ENCODE assay signal across 2 cellular contexts in the genomic region with DNA sequence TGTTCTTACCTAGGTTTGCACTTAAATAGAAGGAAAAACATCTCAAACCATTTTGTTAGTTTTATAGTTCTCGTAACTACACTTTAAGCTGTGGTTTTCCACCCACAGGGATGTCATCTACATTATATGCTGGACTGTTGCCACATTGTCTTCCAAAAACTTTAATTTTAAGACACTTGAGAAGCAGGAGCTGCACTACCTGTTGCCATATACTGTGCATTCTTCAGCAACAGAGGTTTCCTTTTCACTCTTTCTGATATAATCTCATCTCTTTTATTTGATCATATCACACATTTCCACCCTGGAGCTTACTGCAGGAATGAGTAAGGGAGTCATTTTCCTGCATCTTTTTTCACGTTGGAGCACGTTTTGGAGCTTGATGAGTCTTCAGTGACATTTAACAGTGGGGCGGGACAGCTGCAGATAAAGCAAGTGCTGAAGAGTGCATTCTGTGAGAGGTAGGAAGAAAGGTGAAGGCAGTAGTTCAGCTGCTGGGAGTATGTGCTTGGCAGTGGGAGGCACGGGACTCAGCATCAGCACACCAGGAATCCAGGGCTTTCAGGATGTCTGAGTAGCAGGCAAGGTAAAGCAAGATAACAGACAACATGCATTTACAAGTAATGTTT.
TF ChIP-seq lines count a peak whose summit lies in the region.

No MANE protein-coding gene starts in this region.

TF ChIP-seq in A549, 52 proteins besides CTCF, POLR2A, EP300 and RAD21:
- TF ChIP-seq MYC (IDR thresholded peaks at IDR 0.05; ENCODE audit: borderline replicate concordance, low read length), result no peak
- TF ChIP-seq CBX8 (IDR thresholded peaks at IDR 0.05), result no peak
- no peak for TF ChIP-seq NFE2L2 (conservative IDR thresholded peaks at IDR 0.05; ENCODE audit: low read length)
- TF ChIP-seq CEBPB (IDR thresholded peaks at IDR 0.05), result no peak
- TF ChIP-seq JUN (IDR thresholded peaks at IDR 0.05), result no peak
- TF ChIP-seq HES2 (IDR thresholded peaks at IDR 0.05), result no peak
- TF ChIP-seq TFCP2L1 (CRISPR knock-in tag; IDR thresholded peaks at IDR 0.05), result no peak
- TF ChIP-seq RFX5 (IDR thresholded peaks at IDR 0.05), result no peak
- TF ChIP-seq ZNF302 (CRISPR knock-in tag; IDR thresholded peaks at IDR 0.05), result no peak
- TF ChIP-seq FOXS1 (CRISPR knock-in tag; IDR thresholded peaks at IDR 0.05), result no peak
TF ChIP-seq in A549: peak in this region for 0.

TF ChIP-seq in IMR-90, 13 proteins besides CTCF, POLR2A, EP300 and RAD21:
- TF ChIP-seq USF2 (IDR thresholded peaks at IDR 0.05; ENCODE audit: low read depth, low read length) (no peak), RFX5 (IDR thresholded peaks at IDR 0.05; ENCODE audit: low read depth, low read length) (no peak), MAZ (IDR thresholded peaks at IDR 0.05; ENCODE audit: borderline replicate concordance, low read depth, low read length) (no peak), MAFK (IDR thresholded peaks at IDR 0.05; ENCODE audit: low read depth, low read length) (no peak), RCOR1 (IDR thresholded peaks at IDR 0.05; ENCODE audit: insufficient replicate concordance, low read length) (no peak), NFE2L2 (IDR thresholded peaks at IDR 0.05; ENCODE audit: low read depth, low read length) (no peak), BHLHE40 (IDR thresholded peaks at IDR 0.05; ENCODE audit: low read depth, low read length) (no peak), MXI1 (IDR thresholded peaks at IDR 0.05; ENCODE audit: borderline replicate concordance, low read depth, low read length) (no peak), CEBPB (IDR thresholded peaks at IDR 0.05; ENCODE audit: low read depth, low read length) (no peak), SMC3 (IDR thresholded peaks at IDR 0.05; ENCODE audit: low read depth, low read length) (no peak), FOS (IDR thresholded peaks at IDR 0.05; ENCODE audit: low read depth, low read length) (no peak), CHD1 (IDR thresholded peaks at IDR 0.05; ENCODE audit: low read depth, low read length) (no peak)
- TF ChIP-seq, protein P1, sequence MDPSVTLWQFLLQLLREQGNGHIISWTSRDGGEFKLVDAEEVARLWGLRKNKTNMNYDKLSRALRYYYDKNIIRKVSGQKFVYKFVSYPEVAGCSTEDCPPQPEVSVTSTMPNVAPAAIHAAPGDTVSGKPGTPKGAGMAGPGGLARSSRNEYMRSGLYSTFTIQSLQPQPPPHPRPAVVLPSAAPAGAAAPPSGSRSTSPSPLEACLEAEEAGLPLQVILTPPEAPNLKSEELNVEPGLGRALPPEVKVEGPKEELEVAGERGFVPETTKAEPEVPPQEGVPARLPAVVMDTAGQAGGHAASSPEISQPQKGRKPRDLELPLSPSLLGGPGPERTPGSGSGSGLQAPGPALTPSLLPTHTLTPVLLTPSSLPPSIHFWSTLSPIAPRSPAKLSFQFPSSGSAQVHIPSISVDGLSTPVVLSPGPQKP (IDR thresholded peaks at IDR 0.05; ENCODE audit: borderline replicate concordance, low read depth, low read length), result no peak
